Comparison of ENCODE assay signal across 31 cellular contexts in genomic region chr6:110938176-110938575, GRCh38. TPM values are rescaled to one million over a fixed set of nuclear protein-coding genes. Genes with fewer than 3 reads are reported as not detected.
A peak's percentile ranks its signal among the peaks of the same experiment; 100 is the strongest.
DNase-seq lines count a peak whose midpoint lies in the region; ATAC-seq, FAIRE-seq and TF ChIP-seq lines count a peak whose summit lies in the region.
"Had no signal": no experiment of that assay in that cellular context is flagged by ENCODE, and none has a peak within 500 bp of the region (broad histone marks: within the 10 kb centered on the region; RNA-seq: fewer than 3 reads in every experiment).

No MANE protein-coding gene starts in this region.

- no peaks in the 10 kb centered on the region for H3K9me3 ChIP-seq in upper lobe of left lung
- H3K9me3 ChIP-seq: body of pancreas, right atrium auricular region, SK-N-SH had no signal

- H3K27ac ChIP-seq in upper lobe of left lung = no peak overlapping the region
- H3K27ac ChIP-seq: body of pancreas, parathyroid adenoma, right atrium auricular region had no signal

- H3K4me1 ChIP-seq in upper lobe of left lung = no peaks in the 10 kb centered on the region
- H3K4me1 ChIP-seq: body of pancreas, parathyroid adenoma, right atrium auricular region had no signal

- H3K36me3 ChIP-seq in bronchial epithelial cell (ENCODE audit: control insufficient read depth, insufficient read depth, low read length) (no peaks in the 10 kb centered on the region), upper lobe of left lung (no peaks in the 10 kb centered on the region)
- H3K36me3 ChIP-seq: right atrium auricular region had no signal

- TF ChIP-seq POLR2A in upper lobe of left lung (IDR thresholded peaks at IDR 0.05) = no peak

- no peak for TF ChIP-seq CTCF in bronchial epithelial cell (IDR thresholded peaks at IDR 0.05; ENCODE audit: insufficient read depth, low read length, severe bottlenecking)
- no peak for TF ChIP-seq CTCF in upper lobe of left lung (IDR thresholded peaks at IDR 0.05)

- DNase-seq in HT1080 (ENCODE audit: low read depth) (peak; percentile 61), NCI-H226 (peak; percentile 25), bronchial epithelial cell (ENCODE audit: low read depth) (peak; percentile 63), renal cortical epithelial cell (ENCODE audit: low read depth) (peak; percentile 32), upper lobe of left lung (no peak), posterior cingulate gyrus (no peak), NCI-H1417 (lab: John Stamatoyannopoulos, UW) (no peak)
- DNase-seq: activated CD4-positive, alpha-beta T cell treated with anti-CD3 and anti-CD28 coated beads, Interleukin-2, amount 50 U/mL, for 4 hours; activated naive CD4-positive, alpha-beta T cell; activated naive CD8-positive, alpha-beta T cell treated with anti-CD3 and anti-CD28 coated beads, Interleukin-2, amount 50 U/mL, for 24 hours; activated T-cell treated with anti-CD3 and anti-CD28 coated beads, Interleukin-2, amount 50 U/mL, for 72 hours; body of pancreas; C1 segment of cervical spinal cord; COR-L47; DMS79; GF-D8; immature natural killer cell; KG1; NCI-H1694 treated with DMSO at 0.1 percent for 48 hours; NCI-H82; SK-N-SH; stimulated activated naive CD4-positive, alpha-beta T cell had no signal

- ATAC-seq in upper lobe of left lung (ENCODE audit: low FRiP score in 2 of 2) (no peak), GM18909 (IDR thresholded peaks at IDR 0.05; ENCODE audit: poor library complexity, unreplicated experiment) (no peak)
- ATAC-seq: activated CD4-positive, CD25-positive, alpha-beta regulatory T cell treated with anti-CD3 and anti-CD28 coated beads, Interleukin-2, amount 50 U/mL, for 24 hours; activated naive CD8-positive, alpha-beta T cell treated with anti-CD3 and anti-CD28 coated beads, Interleukin-2, amount 50 U/mL, for 24 hours; activated T-cell treated with anti-CD3 and anti-CD28 coated beads, Interleukin-2, amount 50 U/mL, for 72 hours; body of pancreas; Right ventricle myocardium inferior had no signal

- H3K4me3 ChIP-seq in bronchial epithelial cell (ENCODE audit: low read depth, low read length) = no peak overlapping the region
- no peak overlapping the region for H3K4me3 ChIP-seq in upper lobe of left lung
- H3K4me3 ChIP-seq: body of pancreas, right atrium auricular region, smooth muscle cell had no signal

- TF ChIP-seq EP300 in upper lobe of left lung (IDR thresholded peaks at IDR 0.05) = no peak

- no peak for FAIRE-seq in bronchial epithelial cell (lab: Jason Lieb, UNC)
- FAIRE-seq: endometrium, H1, HTR-8/SVneo had no signal

- intact Hi-C loops in posterior cingulate gyrus (cut with DNase I) = no loop called here

- 96 to 97% methylated on average over 6 of the region's 6 CpGs for WGBS in upper lobe of left lung, 2 donors

- H3K27me3 ChIP-seq in bronchial epithelial cell (ENCODE audit: control insufficient read depth, insufficient read depth, low read length) = no peaks in the 10 kb centered on the region
- no peaks in the 10 kb centered on the region for H3K27me3 ChIP-seq in upper lobe of left lung
- H3K27me3 ChIP-seq: body of pancreas, right atrium auricular region had no signal

RNA-seq across cellular contexts. Expression of gene GTF3C6, which starts 20.3 kb away (rescaled TPM):
- 94.1 and 105 TPM in 2 replicates for total RNA-seq in HT1080 (2014; rRNA removed; shearing (Covaris generic))
- polyA plus RNA-seq in HT1080 (2015; cell fraction: cytosol; rRNA removed) = 95.4 and 112 TPM in 2 replicates
- 24.6 and 25.0 TPM in 2 replicates for polyA plus RNA-seq in HT1080 (2015; cell fraction: nucleus; rRNA removed)
- 38.7 and 49.5 TPM in 2 replicates for total RNA-seq in bronchial epithelial cell
- 55.4 and 68.1 TPM in 2 replicates for total RNA-seq in renal cortical epithelial cell
- total RNA-seq in upper lobe of left lung = 10 to 100 TPM; 16.0 to 55.2 (median 41.8) TPM

RNA-seq across cellular contexts. Expression of gene RPF2, which starts 43.7 kb away (rescaled TPM):
- total RNA-seq in HT1080 (2014; rRNA removed; shearing (Covaris generic)) = 72.4 and 78.7 TPM in 2 replicates
- polyA plus RNA-seq in HT1080 (2015; cell fraction: cytosol; rRNA removed) = 85.6 and 96.2 TPM in 2 replicates
- polyA plus RNA-seq in HT1080 (2015; cell fraction: nucleus; rRNA removed) = 86.3 and 93.1 TPM in 2 replicates
- total RNA-seq in bronchial epithelial cell = 14.6 and 19.5 TPM in 2 replicates
- total RNA-seq in renal cortical epithelial cell = 27.6 and 29.7 TPM in 2 replicates
- 10 to 100 TPM in 4 of 6 donors, 1 to 10 TPM in 2; 2.1 to 20.8 (median 15.9) TPM for total RNA-seq in upper lobe of left lung

Comparison
In these comparisons a context has a peak if more than half of its experiments do, and no peak if none do; other contexts are left out.
1. DNase-seq: peak in HT1080 (single experiment), NCI-H226 (single experiment), bronchial epithelial cell (single experiment) and renal cortical epithelial cell (single experiment); none in upper lobe of left lung (0 of 2), posterior cingulate gyrus (0 of 10) and NCI-H1417 (0 of 3).